In genomic region chr13:31982540-31982939, GRCh38 we compare ENCODE assay signal across 9 cellular contexts. TPM values are rescaled to one million over a fixed set of nuclear protein-coding genes. Genes with fewer than 3 reads are reported as not detected.
DNase-seq lines count a peak whose midpoint lies in the region; ATAC-seq lines count a peak whose summit lies in the region.
"Had no signal": no experiment of that assay in that cellular context is flagged by ENCODE, and none has a peak within 500 bp of the region (broad histone marks: within the 10 kb centered on the region; RNA-seq: fewer than 3 reads in every experiment).

No MANE protein-coding gene starts in this region.

- H3K9me3 ChIP-seq in CD4-positive, alpha-beta memory T cell (ENCODE audit: control insufficient read depth in 1 of 2, low read length in 2 of 2) = no peaks in the 10 kb centered on the region

- no peaks in the 10 kb centered on the region for H3K36me3 ChIP-seq in CD4-positive, alpha-beta memory T cell (ENCODE audit: insufficient read depth, low read length)

- no peak overlapping the region for H3K27ac ChIP-seq in CD4-positive, alpha-beta memory T cell (ENCODE audit: low read depth, low read length)

- no peak for ATAC-seq in activated CD4-positive, alpha-beta T cell treated with anti-CD3 and anti-CD28 coated beads for 36 hours
- ATAC-seq in GM21529 (IDR thresholded peaks at IDR 0.05; ENCODE audit: unreplicated experiment) = no peak

- no peak overlapping the region for H3K4me3 Mint-ChIP-seq in activated CD4-positive, alpha-beta T cell treated with anti-CD3 and anti-CD28 coated beads for 36 hours
- no peak overlapping the region for H3K4me3 Mint-ChIP-seq in CD4-positive, alpha-beta memory T cell
- H3K4me3 Mint-ChIP-seq: nephron had no signal

- H3K36me3 Mint-ChIP-seq in activated CD4-positive, alpha-beta T cell treated with anti-CD3 and anti-CD28 coated beads for 36 hours (ENCODE audit: low read depth) = no peaks in the 10 kb centered on the region
- no peaks in the 10 kb centered on the region for H3K36me3 Mint-ChIP-seq in CD4-positive, alpha-beta memory T cell

- no peak overlapping the region for H3K4me3 ChIP-seq in CD4-positive, alpha-beta memory T cell (ENCODE audit: low read length in 2 of 2)

- H3K27me3 Mint-ChIP-seq in activated CD4-positive, alpha-beta T cell treated with anti-CD3 and anti-CD28 coated beads for 36 hours = peaks cover 2% of the 10 kb centered on the region
- peaks cover 0 to 2% of the 10 kb centered on the region in 2 donors for H3K27me3 Mint-ChIP-seq in CD4-positive, alpha-beta memory T cell

- no peak overlapping the region for H3K27ac Mint-ChIP-seq in activated CD4-positive, alpha-beta T cell treated with anti-CD3 and anti-CD28 coated beads for 36 hours
- H3K27ac Mint-ChIP-seq in CD4-positive, alpha-beta memory T cell = no peak overlapping the region
- H3K27ac Mint-ChIP-seq: nephron had no signal

- H3K4me1 ChIP-seq in CD4-positive, alpha-beta memory T cell (ENCODE audit: insufficient read depth, low read length) = no peaks in the 10 kb centered on the region

- intact Hi-C loops in activated CD4-positive, alpha-beta T cell treated with anti-CD3 and anti-CD28 coated beads for 36 hours (cut with DNase I, micrococcal nuclease) = no loop called here
- intact Hi-C loops in CD4-positive, alpha-beta memory T cell (cut with micrococcal nuclease) = no loop called here

- no peaks in the 10 kb centered on the region for H3K27me3 ChIP-seq in CD4-positive, alpha-beta memory T cell (ENCODE audit: insufficient read depth, low read length)

- no peaks in the 10 kb centered on the region for H3K9me3 Mint-ChIP-seq in activated CD4-positive, alpha-beta T cell treated with anti-CD3 and anti-CD28 coated beads for 36 hours (ENCODE audit: low read depth)
- no peaks in the 10 kb centered on the region for H3K9me3 Mint-ChIP-seq in CD4-positive, alpha-beta memory T cell
- H3K9me3 Mint-ChIP-seq: nephron had no signal

- CTCF ChIA-PET in activated CD4-positive, alpha-beta T cell treated with anti-CD3 and anti-CD28 coated beads for 36 hours (lab: Charles Lee) = no interaction called here
- CTCF ChIA-PET in CD4-positive, alpha-beta memory T cell (lab: Charles Lee; ENCODE audit: partially characterized antibody) = no interaction called here

- peak; percentile 99 for DNase-seq in AML-193 (lab: John Stamatoyannopoulos, UW)
- DNase-seq in NCI-H1105 treated with DMSO at 0.1 percent for 48 hours (lab: John Stamatoyannopoulos, UW) = peak; percentile 57
- peak; percentile 44 for DNase-seq in UCSD-AML1 (lab: John Stamatoyannopoulos, UW; ENCODE audit: unreplicated experiment)
- peak; percentile 99 for DNase-seq in iris pigment epithelial cell (ENCODE audit: low read depth)
- no peak for DNase-seq in stimulated activated CD4-positive, alpha-beta T cell treated with anti-CD3 and anti-CD28 coated beads, Interleukin-15, amount 100 ng/mL, for 24 hours
- DNase-seq in activated CD4-positive, alpha-beta T cell treated with anti-CD3 and anti-CD28 coated beads for 36 hours = no peak
- DNase-seq in CD4-positive, alpha-beta memory T cell = no peak

- H3K4me1 Mint-ChIP-seq in activated CD4-positive, alpha-beta T cell treated with anti-CD3 and anti-CD28 coated beads for 36 hours = no peaks in the 10 kb centered on the region
- H3K4me1 Mint-ChIP-seq in CD4-positive, alpha-beta memory T cell = peaks cover 0 to 5% (median 0%) of the 10 kb centered on the region in 4 donors

- POLR2A ChIA-PET in activated CD4-positive, alpha-beta T cell treated with anti-CD3 and anti-CD28 coated beads for 36 hours (lab: Charles Lee) = no interaction called here
- POLR2A ChIA-PET in CD4-positive, alpha-beta memory T cell (lab: Charles Lee; ENCODE audit: partially characterized antibody) = no interaction called here

RNA-seq across cellular contexts. Expression of gene FRY, which starts 49.0 kb away (rescaled TPM):
- total RNA-seq in activated CD4-positive, alpha-beta T cell treated with anti-CD3 and anti-CD28 coated beads for 36 hours = 1 to 10 TPM; 1.9 to 3.5 TPM
- 10 to 100 TPM; 15.8 to 19.2 TPM for total RNA-seq in CD4-positive, alpha-beta memory T cell
- polyA plus RNA-seq in CD4-positive, alpha-beta memory T cell = 1 to 10 TPM; 2.3 to 7.7 TPM

Comparison
In these comparisons a context has a peak if more than half of its experiments do, and no peak if none do; other contexts are left out.
1. DNase-seq: peak in AML-193 (2 of 2), NCI-H1105 treated with DMSO at 0.1 percent for 48 hours (single experiment), UCSD-AML1 (single experiment) and iris pigment epithelial cell (single experiment); none in stimulated activated CD4-positive, alpha-beta T cell treated with anti-CD3 and anti-CD28 coated beads, Interleukin-15, amount 100 ng/mL, for 24 hours (single experiment), activated CD4-positive, alpha-beta T cell treated with anti-CD3 and anti-CD28 coated beads for 36 hours (single experiment) and CD4-positive, alpha-beta memory T cell (0 of 5).